28 cellular contexts compared by ENCODE assay signal in the genomic region with DNA sequence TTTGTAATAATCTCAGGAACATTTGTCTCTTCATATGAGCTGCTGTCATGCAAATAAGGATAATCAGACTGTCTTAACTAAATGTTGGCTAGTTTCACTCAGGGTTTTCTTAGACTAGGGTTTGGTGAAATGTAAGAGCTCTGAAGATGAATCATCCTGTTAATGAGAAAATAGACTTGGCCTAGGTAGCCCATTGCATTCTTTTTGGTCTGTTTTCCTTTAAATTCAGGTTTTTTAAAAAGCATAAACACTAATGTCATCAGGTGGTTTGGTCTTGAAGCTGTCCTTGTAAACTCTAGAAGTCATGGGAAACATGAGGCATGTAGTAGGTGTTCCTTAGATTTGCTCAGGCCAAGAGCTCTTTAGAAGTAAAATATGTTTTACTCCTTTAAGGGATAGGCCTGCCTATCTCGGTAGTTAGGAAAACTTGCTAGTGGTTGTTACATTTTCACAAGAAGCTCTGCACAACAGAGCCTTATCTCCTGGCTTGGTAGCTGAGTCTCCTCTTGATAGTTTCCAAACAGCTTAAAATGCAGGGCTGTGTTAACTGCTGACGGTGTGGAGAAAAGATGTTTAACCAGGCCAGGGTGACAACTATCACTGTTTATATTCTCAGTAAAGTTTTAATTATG.
DNase-seq lines count a peak whose midpoint lies in the region; ATAC-seq and TF ChIP-seq lines count a peak whose summit lies in the region.
"Had no signal": no experiment of that assay in that cellular context is flagged by ENCODE, and none has a peak within 500 bp of the region (broad histone marks: within the 10 kb centered on the region; RNA-seq: fewer than 3 reads in every experiment).

No MANE protein-coding gene starts in this region.

- H3K4me1 ChIP-seq in osteoblast (ENCODE audit: insufficient read depth, low read length) (peaks cover 8% of the 10 kb centered on the region), psoas muscle (no peaks in the 10 kb centered on the region)
- H3K4me1 ChIP-seq: gastrocnemius medialis had no signal

- H3K27ac ChIP-seq in osteoblast (ENCODE audit: low read depth, low read length) (no peak overlapping the region), psoas muscle (no peak overlapping the region)
- H3K27ac ChIP-seq: gastrocnemius medialis, RWPE1, thoracic aorta, VCaP had no signal

- intact Hi-C loops in psoas muscle (cut with DNase I) = no loop called here

- 77 to 82% (median 79%) methylated on average over 2 of the region's 2 CpGs for WGBS in psoas muscle, 3 donors

- TF ChIP-seq CTCF in AG10803 (conservative IDR thresholded peaks at IDR 0.05; ENCODE audit: low read length) = no peak
- no peak for TF ChIP-seq CTCF in fibroblast of mammary gland (conservative IDR thresholded peaks at IDR 0.05; ENCODE audit: control insufficient read depth, insufficient read depth, low read depth, low read length)
- TF ChIP-seq CTCF in osteoblast (IDR thresholded peaks at IDR 0.05; ENCODE audit: extremely low read depth, low read depth, low read length) = no peak
- no peak for TF ChIP-seq CTCF in psoas muscle (IDR thresholded peaks at IDR 0.05)

- no peaks in the 10 kb centered on the region for H4K20me1 ChIP-seq in osteoblast (ENCODE audit: insufficient read depth, low read length)

- H2AFZ ChIP-seq in osteoblast (ENCODE audit: low read length) = peak overlapping the region; percentile 3

- H3K4me3 ChIP-seq in AG10803 (ENCODE audit: low read length) (no peak overlapping the region), fibroblast of mammary gland (ENCODE audit: control insufficient read depth, low read depth, low read length) (no peak overlapping the region), osteoblast (ENCODE audit: insufficient read depth, low read length) (no peak overlapping the region), psoas muscle (no peak overlapping the region)
- H3K4me3 ChIP-seq: gastrocnemius medialis, thoracic aorta had no signal

- no peak overlapping the region for H3K4me2 ChIP-seq in osteoblast (ENCODE audit: insufficient read depth, low read length)

- H3K27me3 ChIP-seq in osteoblast (ENCODE audit: insufficient read depth, low read length) (peaks cover 2% of the 10 kb centered on the region), psoas muscle (ENCODE audit: insufficient read depth in 3 of 3, low read length in 2 of 3) (no peaks in the 10 kb centered on the region)
- H3K27me3 ChIP-seq: gastrocnemius medialis had no signal

- ATAC-seq in psoas muscle = no peak
- ATAC-seq: activated T-cell treated with anti-CD3 and anti-CD28 coated beads, Interleukin-2, amount 50 U/mL, for 72 hours; gastrocnemius medialis; HCT116 had no signal

- H3K79me2 ChIP-seq in osteoblast (ENCODE audit: insufficient read depth, low read length) = no peaks in the 10 kb centered on the region

- H3K36me3 ChIP-seq in osteoblast (ENCODE audit: insufficient read depth, low read length) (no peaks in the 10 kb centered on the region), psoas muscle (ENCODE audit: insufficient read depth in 1 of 2, low read depth in 1 of 2) (no peaks in the 10 kb centered on the region)
- H3K36me3 ChIP-seq: gastrocnemius medialis, thoracic aorta had no signal

- DNase-seq in AG10803 (ENCODE audit: low read depth) (peak; percentile 32), M059J (ENCODE audit: low read depth) (peak; percentile 33), fibroblast of mammary gland (ENCODE audit: low read depth) (peak; percentile 28), osteoblast (ENCODE audit: insufficient read length, low spot score, missing footprints) (no peak), C1 segment of cervical spinal cord (lab: John Stamatoyannopoulos, UW) (no peak), NCI-H2196 (lab: John Stamatoyannopoulos, UW; ENCODE audit: unreplicated experiment) (no peak), kidney glomerular epithelial cell (lab: John Stamatoyannopoulos, UW) (no peak), psoas muscle (no peak)
- DNase-seq: activated CD4-positive, alpha-beta T cell treated with anti-CD3 and anti-CD28 coated beads for 48 hours; activated naive CD4-positive, alpha-beta T cell treated with anti-CD3 and anti-CD28 coated beads for 36 hours; activated T-cell treated with anti-CD3 and anti-CD28 coated beads, Interleukin-2, amount 50 U/mL, for 72 hours; CD4-positive, alpha-beta T cell; effector CD4-positive, alpha-beta T cell; erythroblast; gastrocnemius medialis; naive B cell; NCI-H1092 treated with DMSO at 0.1 percent for 48 hours; NCI-H1930; NCI-H2227 treated with DMSO at 0.1 percent for 48 hours; NCI-H774; nucleus accumbens; retina; stimulated activated CD4-positive, alpha-beta T cell treated with anti-CD3 and anti-CD28 coated beads, Interleukin-4, amount 100 ng/mL, for 4 hours; stimulated activated naive CD4-positive, alpha-beta T cell treated with Interleukin-2 at 50 U/mL for 16 hours had no signal

- H3K9me3 ChIP-seq in osteoblast (ENCODE audit: low read depth, low read length) (no peaks in the 10 kb centered on the region), psoas muscle (no peaks in the 10 kb centered on the region)
- H3K9me3 ChIP-seq: gastrocnemius medialis, thoracic aorta had no signal

Comparison
In these comparisons a context has a peak if more than half of its experiments do, and no peak if none do; other contexts are left out.
1. DNase-seq: peak in AG10803 (single experiment), M059J (single experiment) and fibroblast of mammary gland (single experiment); none in osteoblast (single experiment), C1 segment of cervical spinal cord (0 of 14), NCI-H2196 (single experiment), kidney glomerular epithelial cell (single experiment) and psoas muscle (0 of 2).